ENCODE assay signal across 1 cellular context in the genomic region with DNA sequence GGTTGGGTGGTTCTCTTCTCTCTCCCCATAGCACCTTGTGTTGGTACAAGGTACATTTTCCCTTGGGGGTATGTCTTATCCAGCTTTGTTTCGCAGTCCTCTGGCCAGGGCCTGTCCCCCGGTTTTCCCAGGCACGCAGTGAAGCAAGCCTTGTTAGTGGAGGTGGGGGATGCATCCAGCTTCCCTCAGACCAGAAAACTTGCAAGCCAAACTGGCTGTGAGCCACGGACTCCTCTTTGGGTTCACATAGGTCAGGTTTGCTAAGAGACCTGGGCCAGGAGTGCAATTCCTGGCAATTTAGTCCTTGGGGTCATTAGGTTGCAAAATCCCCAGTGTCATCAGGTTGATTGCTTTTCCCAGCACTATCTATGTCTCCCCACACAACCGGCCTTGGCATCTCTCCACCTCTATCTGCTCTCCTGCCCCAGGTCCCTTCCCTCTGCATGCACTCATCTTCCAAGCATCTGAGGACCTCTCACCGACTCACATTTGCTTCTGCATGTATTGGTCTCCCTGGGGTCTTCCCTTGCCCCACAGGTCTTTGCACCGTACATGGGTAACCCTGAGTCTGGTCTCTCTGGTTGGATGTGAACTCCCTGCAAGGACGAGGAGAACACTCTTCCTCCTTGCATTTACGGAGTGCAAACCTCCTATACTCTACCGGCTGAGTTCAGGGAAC.
A peak's percentile ranks its signal among the peaks of the same experiment; 100 is the strongest.
TF ChIP-seq lines count a peak whose summit lies in the region.

No MANE protein-coding gene starts in this region.

TF ChIP-seq in HepG2, 621 proteins besides CTCF, POLR2A, EP300 and RAD21 (continued from another document and continues in another):
- TF ChIP-seq HNF1B (CRISPR knock-in tag; IDR thresholded peaks at IDR 0.05) (no peak), ZNF354B (CRISPR knock-in tag; IDR thresholded peaks at IDR 0.05) (no peak), ZNF205 (CRISPR knock-in tag; IDR thresholded peaks at IDR 0.05) (no peak), SMAD3 (CRISPR knock-in tag; IDR thresholded peaks at IDR 0.05) (no peak), DNMT1 (CRISPR knock-in tag; IDR thresholded peaks at IDR 0.05) (no peak), ZNF678 (CRISPR knock-in tag; IDR thresholded peaks at IDR 0.05) (no peak), RFX1 (IDR thresholded peaks at IDR 0.05) (no peak), FLYWCH1 (CRISPR knock-in tag; IDR thresholded peaks at IDR 0.05) (no peak), ZNF501 (CRISPR knock-in tag; IDR thresholded peaks at IDR 0.05) (peak; percentile 65; the same call in 1 of the 2 replicates), ZNF780A (CRISPR knock-in tag; IDR thresholded peaks at IDR 0.05) (no peak), CHD4 (IDR thresholded peaks at IDR 0.05; ENCODE audit: borderline replicate concordance, low read length) (no peak), NFATC3 (CRISPR knock-in tag; IDR thresholded peaks at IDR 0.05) (peak; percentile 77; the same call in 1 of the 2 replicates), ELF4 (CRISPR knock-in tag; IDR thresholded peaks at IDR 0.05; ENCODE audit: borderline replicate concordance) (no peak), NRL (CRISPR knock-in tag; IDR thresholded peaks at IDR 0.05; ENCODE audit: borderline replicate concordance) (peak; percentile 45; the same call in 1 of the 2 replicates), RORA (CRISPR knock-in tag; IDR thresholded peaks at IDR 0.05) (no peak), ZNF737 (CRISPR knock-in tag; IDR thresholded peaks at IDR 0.05; ENCODE audit: borderline replicate concordance) (no peak), HOXA3 (CRISPR knock-in tag; IDR thresholded peaks at IDR 0.05) (peak; percentile 42; the same call in 1 of the 2 replicates), KIAA2018 (CRISPR knock-in tag; IDR thresholded peaks at IDR 0.05; ENCODE audit: borderline replicate concordance) (no peak), MTF2 (CRISPR knock-in tag; IDR thresholded peaks at IDR 0.05; ENCODE audit: borderline replicate concordance) (no peak), MXI1 (IDR thresholded peaks at IDR 0.05; ENCODE audit: borderline replicate concordance, low read depth, low read length) (no peak), ZNF343 (CRISPR knock-in tag; IDR thresholded peaks at IDR 0.05) (no peak), ARID5B (CRISPR knock-in tag; IDR thresholded peaks at IDR 0.05) (peak; percentile 79), KAT2B (IDR thresholded peaks at IDR 0.05; ENCODE audit: borderline replicate concordance, low read depth, low read length) (no peak), AHR (CRISPR knock-in tag; IDR thresholded peaks at IDR 0.05) (no peak), SMAD9 (CRISPR knock-in tag; IDR thresholded peaks at IDR 0.05) (no peak), GLI4 (CRISPR knock-in tag; IDR thresholded peaks at IDR 0.05; ENCODE audit: borderline replicate concordance) (no peak), PRMT3 (CRISPR knock-in tag; IDR thresholded peaks at IDR 0.05; ENCODE audit: borderline replicate concordance, low read depth) (no peak), ZNF331 (CRISPR knock-in tag; IDR thresholded peaks at IDR 0.05) (no peak), ZNF614 (CRISPR knock-in tag; IDR thresholded peaks at IDR 0.05; ENCODE audit: borderline replicate concordance) (no peak), FOXA3 (CRISPR knock-in tag; IDR thresholded peaks at IDR 0.05) (peak; percentile 41), SAP130 (CRISPR knock-in tag; IDR thresholded peaks at IDR 0.05; ENCODE audit: low read depth) (peak; percentile 49; the same call in 1 of the 2 replicates), ZNF749 (CRISPR knock-in tag; IDR thresholded peaks at IDR 0.05; ENCODE audit: borderline replicate concordance) (no peak), IRF2 (CRISPR knock-in tag; IDR thresholded peaks at IDR 0.05) (0 out of 2 replicates have a peak, but pooled peaks have one; percentile 11), FOXP1 (IDR thresholded peaks at IDR 0.05) (no peak), FOXP1 (CRISPR knock-in tag; IDR thresholded peaks at IDR 0.05) (peak; percentile 31; the same call in 1 of the 2 replicates), KDM3A (CRISPR knock-in tag; IDR thresholded peaks at IDR 0.05; ENCODE audit: low read depth) (0 out of 2 replicates have a peak, but pooled peaks have one; percentile 30), FOXO1 (CRISPR knock-in tag; IDR thresholded peaks at IDR 0.05) (peak; percentile 40; the same call in 1 of the 2 replicates), GATAD2A (CRISPR knock-in tag; IDR thresholded peaks at IDR 0.05) (peak; percentile 80), ZZZ3 (CRISPR knock-in tag; IDR thresholded peaks at IDR 0.05; ENCODE audit: borderline replicate concordance) (no peak), ZNF572 (CRISPR knock-in tag; IDR thresholded peaks at IDR 0.05) (no peak), GABPB1 (CRISPR knock-in tag; IDR thresholded peaks at IDR 0.05) (no peak; the same call in 1 of the 2 replicates), CEBPG (CRISPR knock-in tag; IDR thresholded peaks at IDR 0.05) (peak; percentile 89), KDM2A (CRISPR knock-in tag; IDR thresholded peaks at IDR 0.05; ENCODE audit: borderline replicate concordance, low read depth) (no peak), NFKBIZ (CRISPR knock-in tag; IDR thresholded peaks at IDR 0.05) (no peak), POLR2AphosphoS2 (IDR thresholded peaks at IDR 0.05; ENCODE audit: low read depth, low read length) (no peak), ZNF30 (CRISPR knock-in tag; IDR thresholded peaks at IDR 0.05) (no peak), LCORL (IDR thresholded peaks at IDR 0.05) (no peak), LCORL (CRISPR knock-in tag; IDR thresholded peaks at IDR 0.05) (peak; percentile 78)
- TF ChIP-seq, protein P1, sequence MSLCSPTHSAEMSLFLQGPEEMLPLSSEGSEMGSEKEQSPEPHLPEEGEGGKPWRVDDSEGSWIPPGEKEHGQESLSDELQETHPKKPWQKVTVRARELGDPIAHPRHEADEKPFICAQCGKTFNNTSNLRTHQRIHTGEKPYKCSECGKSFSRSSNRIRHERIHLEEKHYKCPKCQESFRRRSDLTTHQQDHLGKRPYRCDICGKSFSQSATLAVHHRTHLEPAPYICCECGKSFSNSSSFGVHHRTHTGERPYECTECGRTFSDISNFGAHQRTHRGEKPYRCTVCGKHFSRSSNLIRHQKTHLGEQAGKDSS (CRISPR knock-in tag; IDR thresholded peaks at IDR 0.05; ENCODE audit: borderline replicate concordance, low read depth), result no peak
